ENCODE assay signal across 1 cellular context in genomic region chr1:205329719-205330118, GRCh38.
TF ChIP-seq lines count a peak whose summit lies in the region.

No MANE protein-coding gene starts in this region.

TF ChIP-seq in GM23338, 12 proteins besides CTCF, POLR2A, EP300 and RAD21 (continued from another document):
- no peak for TF ChIP-seq REST (IDR thresholded peaks at IDR 0.05; ENCODE audit: unreplicated experiment)
- TF ChIP-seq POLR2AphosphoS5 (IDR thresholded peaks at IDR 0.05; ENCODE audit: low read depth): no peak
- TF ChIP-seq NANOG (IDR thresholded peaks at IDR 0.05; ENCODE audit: borderline replicate concordance): no peak
